ENCODE assay signal across 11 cellular contexts in genomic region chr6:156980515-156980914, GRCh38.
DNase-seq lines count a peak whose midpoint lies in the region; ATAC-seq and TF ChIP-seq lines count a peak whose summit lies in the region.
"Had no signal": no experiment of that assay in that cellular context is flagged by ENCODE, and none has a peak within 500 bp of the region (broad histone marks: within the 10 kb centered on the region; RNA-seq: fewer than 3 reads in every experiment).

No MANE protein-coding gene starts in this region.

- no peaks in the 10 kb centered on the region for H3K27me3 ChIP-seq in lower lobe of right lung (ENCODE audit: low read depth)
- no peaks in the 10 kb centered on the region for H3K27me3 ChIP-seq in suprapubic skin
- H3K27me3 ChIP-seq: colonic mucosa, stomach had no signal

- H3K4me1 ChIP-seq in lower lobe of right lung = peaks cover 51% of the 10 kb centered on the region
- peaks cover 50% of the 10 kb centered on the region for H3K4me1 ChIP-seq in suprapubic skin

- no peak for TF ChIP-seq POLR2A in suprapubic skin (IDR thresholded peaks at IDR 0.05)

- H3K9me3 ChIP-seq in lower lobe of right lung (no peaks in the 10 kb centered on the region), suprapubic skin (no peaks in the 10 kb centered on the region)
- H3K9me3 ChIP-seq: colonic mucosa, stomach had no signal

- no peak overlapping the region for H3K4me3 ChIP-seq in lower lobe of right lung
- no peak overlapping the region for H3K4me3 ChIP-seq in suprapubic skin
- H3K4me3 ChIP-seq: colonic mucosa, stomach had no signal

- no peak overlapping the region for H3K27ac ChIP-seq in lower lobe of right lung
- no peak overlapping the region for H3K27ac ChIP-seq in suprapubic skin
- H3K27ac ChIP-seq: colonic mucosa, stomach had no signal

- ATAC-seq in lower lobe of right lung = peak; percentile 62 to 68
- no peak for ATAC-seq in HG02678 (IDR thresholded peaks at IDR 0.05; ENCODE audit: unreplicated experiment)

- WGBS in suprapubic skin = 72% methylated on average over 10 of the region's 10 CpGs

- DNase-seq in DMS53 treated with DMSO at 0.1 percent for 48 hours (lab: John Stamatoyannopoulos, UW; ENCODE audit: unreplicated experiment) = peak; percentile 82
- peak; percentile 23 for DNase-seq in NCI-H1417 treated with DMSO at 0.1 percent for 48 hours (lab: John Stamatoyannopoulos, UW)
- peak; percentile 67 for DNase-seq in RPMI7951 (ENCODE audit: low read depth)
- DNase-seq in lower lobe of right lung = no peak
- DNase-seq in EL = no peak
- DNase-seq in NCI-H1048 (lab: John Stamatoyannopoulos, UW) = no peak
- no peak for DNase-seq in suprapubic skin (ENCODE audit: low spot score in 2 of 2)
- DNase-seq: colonic mucosa, DND-41, stomach had no signal

- intact Hi-C loops in lower lobe of right lung (cut with DNase I) = no loop called here

- H3K36me3 ChIP-seq in lower lobe of right lung (no peaks in the 10 kb centered on the region), suprapubic skin (no peaks in the 10 kb centered on the region)
- H3K36me3 ChIP-seq: colonic mucosa, stomach had no signal

- TF ChIP-seq EP300 in suprapubic skin (IDR thresholded peaks at IDR 0.05) = no peak

- TF ChIP-seq CTCF in lower lobe of right lung (IDR thresholded peaks at IDR 0.05) (no peak), suprapubic skin (IDR thresholded peaks at IDR 0.05) (no peak)

Comparison
In these comparisons a context has a peak if more than half of its experiments do, and no peak if none do; other contexts are left out.
1. DNase-seq: peak in DMS53 treated with DMSO at 0.1 percent for 48 hours (single experiment), NCI-H1417 treated with DMSO at 0.1 percent for 48 hours (single experiment) and RPMI7951 (single experiment); none in lower lobe of right lung (single experiment), EL (single experiment), NCI-H1048 (single experiment) and suprapubic skin (0 of 2).